Comparison of ENCODE assay signal across 8 cellular contexts in genomic region chr18:59056706-59057492, GRCh38.
DNase-seq lines count a peak whose midpoint lies in the region; ATAC-seq and TF ChIP-seq lines count a peak whose summit lies in the region.

No MANE protein-coding gene starts in this region.

- no peak overlapping the region for H3K27ac Mint-ChIP-seq in GM23338

- no peak overlapping the region for H3K4me3 Mint-ChIP-seq in GM23338

- H3K9me3 Mint-ChIP-seq in GM23338, result no peaks in the 10 kb centered on the region

- peaks cover 4% of the 10 kb centered on the region for H3K27me3 Mint-ChIP-seq in GM23338 (ENCODE audit: insufficient read depth, low read depth, poor library complexity)

- ATAC-seq in GM23338 (peak; percentile 91), mucosa of descending colon (peak; percentile 80), HG03025 (IDR thresholded peaks at IDR 0.05; ENCODE audit: low FRiP score, unreplicated experiment) (no peak), GM21528 (IDR thresholded peaks at IDR 0.05; ENCODE audit: low FRiP score, unreplicated experiment) (no peak)

- no peaks in the 10 kb centered on the region for H3K27me3 ChIP-seq in GM23338 (ENCODE audit: insufficient read depth)

- H3K4me3 ChIP-seq in GM23338, result no peak overlapping the region
- no peak overlapping the region for H3K4me3 ChIP-seq in WI38 (ENCODE audit: low read depth, low read length)
- no peak overlapping the region for H3K4me3 ChIP-seq in epithelial cell of proximal tubule (ENCODE audit: low read depth, low read length)
- H3K4me3 ChIP-seq in mucosa of descending colon, result no peak overlapping the region

- 0 out of 2 replicates have a peak, but pooled peaks cover 3% of the 10 kb centered on the region for H3K4me1 ChIP-seq in GM23338 (ENCODE audit: insufficient read depth)
- H3K4me1 ChIP-seq in mucosa of descending colon (ENCODE audit: low read depth), result no peaks in the 10 kb centered on the region

- H3K9me2 ChIP-seq in GM23338 (ENCODE audit: insufficient read depth), result no peaks in the 10 kb centered on the region

- H3K36me3 Mint-ChIP-seq in GM23338 (ENCODE audit: low read depth), result no peaks in the 10 kb centered on the region

- no peak overlapping the region for H3K27ac ChIP-seq in GM23338 (ENCODE audit: low read depth)

- H2AFZ ChIP-seq in GM23338, result peak overlapping the region; percentile 67; the same call in 1 of the 2 replicates

- H3K4me2 ChIP-seq in GM23338, result no peak overlapping the region

- peak; percentile 83 for DNase-seq in EH (ENCODE audit: low read depth)
- DNase-seq in GM23338 (ENCODE audit: low spot score), result peak; percentile 92
- peak; percentile 36 for DNase-seq in NCI-H2029 treated with DMSO at 0.1 percent for 48 hours (lab: John Stamatoyannopoulos, UW)
- DNase-seq in epithelial cell of proximal tubule (ENCODE audit: low read depth), result no peak
- DNase-seq in mucosa of descending colon, result peak in 2 of 3 donors; percentile 55 to 83

- no peaks in the 10 kb centered on the region for H4K20me1 ChIP-seq in GM23338 (replicated peaks; ENCODE audit: insufficient read depth)

- peak; percentile 93 to 99 for TF ChIP-seq CTCF in GM23338 (conservative IDR thresholded peaks at IDR 0.05; ENCODE audit: low read depth in 2 of 2)
- peak; percentile 84 for TF ChIP-seq CTCF in WI38 (IDR thresholded peaks at IDR 0.05; ENCODE audit: low read depth, low read length)
- TF ChIP-seq CTCF in epithelial cell of proximal tubule (conservative IDR thresholded peaks at IDR 0.05; ENCODE audit: low read depth, low read length), result peak; percentile 93
- TF ChIP-seq CTCF in mucosa of descending colon (IDR thresholded peaks at IDR 0.05), result peak; percentile 63

- H3F3A ChIP-seq in GM23338 (replicated peaks; ENCODE audit: low read depth), result no peaks in the 10 kb centered on the region

- intact Hi-C loops in mucosa of descending colon (cut with DNase I, micrococcal nuclease), result no loop called here

- no peaks in the 10 kb centered on the region for H3K79me2 ChIP-seq in GM23338 (replicated peaks; ENCODE audit: insufficient read depth)

- H3K9me3 ChIP-seq in mucosa of descending colon, result no peaks in the 10 kb centered on the region

- H3K4me1 Mint-ChIP-seq in GM23338, result peaks cover 5% of the 10 kb centered on the region; the same call in 2 of the 3 replicates

- H3K36me3 ChIP-seq in GM23338 (ENCODE audit: insufficient read depth) (no peaks in the 10 kb centered on the region), mucosa of descending colon (ENCODE audit: low read depth) (no peaks in the 10 kb centered on the region)

TF ChIP-seq in GM23338, 12 proteins besides CTCF, POLR2A, EP300 and RAD21 (continues in another document):
- TF ChIP-seq, protein P1, sequence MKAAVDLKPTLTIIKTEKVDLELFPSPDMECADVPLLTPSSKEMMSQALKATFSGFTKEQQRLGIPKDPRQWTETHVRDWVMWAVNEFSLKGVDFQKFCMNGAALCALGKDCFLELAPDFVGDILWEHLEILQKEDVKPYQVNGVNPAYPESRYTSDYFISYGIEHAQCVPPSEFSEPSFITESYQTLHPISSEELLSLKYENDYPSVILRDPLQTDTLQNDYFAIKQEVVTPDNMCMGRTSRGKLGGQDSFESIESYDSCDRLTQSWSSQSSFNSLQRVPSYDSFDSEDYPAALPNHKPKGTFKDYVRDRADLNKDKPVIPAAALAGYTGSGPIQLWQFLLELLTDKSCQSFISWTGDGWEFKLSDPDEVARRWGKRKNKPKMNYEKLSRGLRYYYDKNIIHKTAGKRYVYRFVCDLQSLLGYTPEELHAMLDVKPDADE (IDR thresholded peaks at IDR 0.05), result no peak
- TF ChIP-seq STAT1 (IDR thresholded peaks at IDR 0.05; ENCODE audit: unreplicated experiment) (no peak), REST (IDR thresholded peaks at IDR 0.05; ENCODE audit: unreplicated experiment) (no peak), ZNF331 (CRISPR knock-in tag; IDR thresholded peaks at IDR 0.05; ENCODE audit: low read depth) (no peak), JUNB (IDR thresholded peaks at IDR 0.05; ENCODE audit: unreplicated experiment) (no peak), ZNF114 (CRISPR knock-in tag; IDR thresholded peaks at IDR 0.05) (no peak), CREB1 (CRISPR knock-in tag; IDR thresholded peaks at IDR 0.05; ENCODE audit: low read depth) (no peak), NANOG (IDR thresholded peaks at IDR 0.05; ENCODE audit: borderline replicate concordance) (no peak), ZNF462 (CRISPR knock-in tag; IDR thresholded peaks at IDR 0.05) (no peak), POLR2AphosphoS5 (IDR thresholded peaks at IDR 0.05; ENCODE audit: low read depth) (no peak), EZH2 (IDR thresholded peaks at IDR 0.05; ENCODE audit: low read depth, unreplicated experiment) (no peak)

Comparison
In these comparisons a context has a peak if more than half of its experiments do, and no peak if none do; other contexts are left out.
1. ATAC-seq: peak in GM23338 (single experiment) and mucosa of descending colon (single experiment); none in HG03025 (single experiment) and GM21528 (single experiment).
2. Peak in every context shown above with its lines, with median percentiles within 50 percentile points of each other: CTCF ChIP-seq.